ENCODE assay signal across 1 cellular context in genomic region chr2:120312861-120313694, GRCh38.
TF ChIP-seq lines count a peak whose summit lies in the region.

No MANE protein-coding gene starts in this region.

TF ChIP-seq in K562, 482 proteins besides CTCF, POLR2A, EP300 and RAD21 (continued from another document and continues in another):
- TF ChIP-seq ZBTB40 (IDR thresholded peaks at IDR 0.05) (no peak), ZBTB40 (CRISPR knock-in tag; IDR thresholded peaks at IDR 0.05) (no peak), ZHX1 (conservative IDR thresholded peaks at IDR 0.05; ENCODE audit: low read length) (no peak; the same call in 1 of the 2 replicates), NR2C1 (IDR thresholded peaks at IDR 0.05) (no peak), NR2C1 (tag; IDR thresholded peaks at IDR 0.05) (no peak), ZBED1 (IDR thresholded peaks at IDR 0.05) (no peak), SOX6 (IDR thresholded peaks at IDR 0.05) (no peak), U2AF2 (optimal IDR thresholded peaks at IDR 0.05; ENCODE audit: low read depth, low read length) (no peak), RBM25 (IDR thresholded peaks at IDR 0.05; ENCODE audit: low read depth, low read length, severe bottlenecking) (no peak), ASH1L (IDR thresholded peaks at IDR 0.05; ENCODE audit: borderline replicate concordance, low read depth, partially characterized antibody) (no peak), TFE3 (CRISPR knock-in tag; IDR thresholded peaks at IDR 0.05) (no peak), COPS2 (conservative IDR thresholded peaks at IDR 0.05) (no peak), TAF15 (IDR thresholded peaks at IDR 0.05; ENCODE audit: low read depth, low read length) (no peak), ZNF57 (CRISPR knock-in tag; IDR thresholded peaks at IDR 0.05) (no peak), HINFP (tag; conservative IDR thresholded peaks at IDR 0.05; ENCODE audit: low read depth) (no peak), ESRRB (CRISPR knock-in tag; IDR thresholded peaks at IDR 0.05; ENCODE audit: borderline replicate concordance) (no peak), PPARD (CRISPR knock-in tag; IDR thresholded peaks at IDR 0.05) (no peak), L3MBTL2 (IDR thresholded peaks at IDR 0.05) (peak; percentile 44; the same call in 1 of the 2 replicates), THRB (CRISPR knock-in tag; conservative IDR thresholded peaks at IDR 0.05) (no peak), MTF1 (CRISPR knock-in tag; IDR thresholded peaks at IDR 0.05; ENCODE audit: borderline replicate concordance) (no peak), PRDM10 (IDR thresholded peaks at IDR 0.05; ENCODE audit: partially characterized antibody) (no peak), SIN3A (IDR thresholded peaks at IDR 0.05; ENCODE audit: borderline replicate concordance in 2 of 2, control insufficient read depth in 1 of 2, low read depth in 2 of 2, low read length in 2 of 2) (no peak), CHCHD3 (CRISPR knock-in tag; IDR thresholded peaks at IDR 0.05) (no peak), MAZ (CRISPR knock-in tag; conservative IDR thresholded peaks at IDR 0.05 in 1 of 2, IDR thresholded peaks at IDR 0.05 in 1 of 2) (peak in 1 of 2 experiments; percentile 69; a peak in 2 of 4 replicates), ZNF280B (CRISPR knock-in tag; IDR thresholded peaks at IDR 0.05) (no peak), MCM3 (IDR thresholded peaks at IDR 0.05) (no peak), ZNF586 (CRISPR knock-in tag; conservative IDR thresholded peaks at IDR 0.05) (no peak), ZNF239 (CRISPR knock-in tag; IDR thresholded peaks at IDR 0.05) (no peak), ATF7 (IDR thresholded peaks at IDR 0.05) (0 out of 2 replicates have a peak, but pooled peaks have one; percentile 12), FOXO4 (CRISPR knock-in tag; IDR thresholded peaks at IDR 0.05) (no peak), CREB3L1 (IDR thresholded peaks at IDR 0.05; ENCODE audit: borderline replicate concordance, low read depth) (0 out of 2 replicates have a peak, but pooled peaks have one; percentile 11), RFX7 (CRISPR knock-in tag; IDR thresholded peaks at IDR 0.05) (no peak)
